8 cellular contexts compared by ENCODE assay signal in the genomic region with DNA sequence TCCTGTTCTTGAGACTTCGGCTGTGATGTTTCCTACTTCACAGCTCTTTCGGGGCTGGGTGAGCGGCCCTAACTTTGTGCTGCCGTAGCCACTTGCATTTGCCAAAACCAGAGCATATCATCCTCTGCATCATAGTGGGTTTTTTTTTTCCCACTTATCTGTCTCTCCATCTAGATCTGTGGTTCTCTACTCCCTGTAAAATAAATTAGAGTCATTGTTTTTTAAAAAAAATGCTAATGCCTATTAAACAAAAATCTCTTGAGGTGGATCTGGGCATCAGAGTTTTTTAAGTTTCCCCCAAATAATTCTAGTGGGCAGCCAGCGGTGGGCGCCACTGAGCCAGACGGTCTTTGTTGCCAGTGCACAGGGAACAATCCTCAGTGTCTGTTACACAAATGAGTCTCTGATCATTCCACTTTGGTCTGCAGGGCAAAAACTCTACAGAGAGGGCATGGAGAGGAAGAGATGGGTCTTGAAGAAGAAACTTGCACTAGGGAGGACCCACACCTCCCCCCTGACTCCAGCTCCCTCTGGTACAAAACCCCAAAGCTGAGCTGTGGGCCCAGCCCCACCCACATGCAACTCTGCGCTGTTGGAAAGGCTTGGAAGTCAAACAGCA.
A peak's percentile ranks its signal among the peaks of the same experiment; 100 is the strongest.
DNase-seq lines count a peak whose midpoint lies in the region; ATAC-seq and TF ChIP-seq lines count a peak whose summit lies in the region.

No MANE protein-coding gene starts in this region.

- intact Hi-C loops in stomach (cut with DNase I; ENCODE audit: low total_unique reads), result no loop called here

- ATAC-seq in HG03045 (IDR thresholded peaks at IDR 0.05; ENCODE audit: unreplicated experiment), result no peak
- no peak for ATAC-seq in GM19455 (IDR thresholded peaks at IDR 0.05; ENCODE audit: unreplicated experiment)

- H3K9ac ChIP-seq in iPS-18a (ENCODE audit: low read length), result peak overlapping the region; percentile 6

- H3K27me3 ChIP-seq in BJ (ENCODE audit: control insufficient read depth, insufficient read depth, low read length) (peaks cover 8% of the 10 kb centered on the region), iPS-18a (ENCODE audit: control insufficient read depth, insufficient read depth, low read length) (no peaks in the 10 kb centered on the region), stomach (no peaks in the 10 kb centered on the region)

- CTCF ChIA-PET in BJ (lab: Yijun Ruan, JAX), result no interaction called here

- H3K4me3 ChIP-seq in BJ (ENCODE audit: low read depth, low read length) (no peak overlapping the region), iPS-18a (ENCODE audit: low read length) (no peak overlapping the region), stomach (no peak overlapping the region)

- POLR2A ChIA-PET in BJ (lab: Charles Lee), result no interaction called here

- no peak for TF ChIP-seq POLR2A in stomach (IDR thresholded peaks at IDR 0.05)

- WGBS in stomach, 5 donors, result 74 to 84% (median 77%) methylated on average over 8 of the region's 8 CpGs

- H3K4me1 ChIP-seq in iPS-18a (ENCODE audit: control insufficient read depth, low read depth, low read length), result peaks cover 33% of the 10 kb centered on the region
- H3K4me1 ChIP-seq in stomach, result peaks cover 10 to 29% (median 14%) of the 10 kb centered on the region in 4 donors

- no peak for DNase-seq in BJ (ENCODE audit: low read depth)
- peak; percentile 29 for DNase-seq in HT1080 (ENCODE audit: low read depth)
- peak; percentile 74 to 75 for DNase-seq in activated CD4-positive, alpha-beta T cell treated with anti-CD3 and anti-CD28 coated beads, Interleukin-2, amount 50 U/mL, for 48 hours
- DNase-seq in putamen (ENCODE audit: low spot score), result no peak
- no peak for DNase-seq in stomach

- no peak for TF ChIP-seq EP300 in stomach (IDR thresholded peaks at IDR 0.05)

- no peaks in the 10 kb centered on the region for H3K9me3 ChIP-seq in iPS-18a (ENCODE audit: control insufficient read depth, low read depth, low read length)
- no peaks in the 10 kb centered on the region for H3K9me3 ChIP-seq in stomach

- TF ChIP-seq CTCF in BJ (IDR thresholded peaks at IDR 0.05; ENCODE audit: insufficient read depth, low read depth, low read length) (0 out of 2 replicates have a peak, but pooled peaks have one; percentile 18), stomach (IDR thresholded peaks at IDR 0.05) (no peak)

- no peak overlapping the region for H3K27ac ChIP-seq in iPS-18a (ENCODE audit: low read length)
- no peak overlapping the region for H3K27ac ChIP-seq in stomach

- H3K36me3 ChIP-seq in BJ (ENCODE audit: control insufficient read depth, insufficient read depth, low read length) (no peaks in the 10 kb centered on the region), iPS-18a (ENCODE audit: control insufficient read depth, low read depth, low read length) (no peaks in the 10 kb centered on the region), stomach (no peaks in the 10 kb centered on the region)

Comparison
In these comparisons a context has a peak if more than half of its experiments do, and no peak if none do; other contexts are left out.
1. DNase-seq: peak in HT1080 (single experiment) and activated CD4-positive, alpha-beta T cell treated with anti-CD3 and anti-CD28 coated beads, Interleukin-2, amount 50 U/mL, for 48 hours (2 of 2); none in BJ (single experiment), putamen (single experiment) and stomach (single experiment).